In genomic region chr4:92236907-92237306, GRCh38 we compare ENCODE assay signal across 26 cellular contexts.
A peak's percentile ranks its signal among the peaks of the same experiment; 100 is the strongest.
DNase-seq lines count a peak whose midpoint lies in the region; ATAC-seq, FAIRE-seq and TF ChIP-seq lines count a peak whose summit lies in the region.
"Had no signal": no experiment of that assay in that cellular context is flagged by ENCODE, and none has a peak within 500 bp of the region (broad histone marks: within the 10 kb centered on the region; RNA-seq: fewer than 3 reads in every experiment).

No MANE protein-coding gene starts in this region.

- H3K9ac ChIP-seq in GM23248 = no peak overlapping the region

- ATAC-seq in pancreas = peak; percentile 77 to 92 (median 86)
- ATAC-seq in esophagus mucosa = no peak
- ATAC-seq: GM12878; right lobe of liver; stimulated activated effector memory CD8-positive, alpha-beta T cell treated with anti-CD3 and anti-CD28 coated beads, Interleukin-12 subunit alpha, Interleukin-12 subunit beta, amount 100 ng/mL, for 72 hours had no signal

- H2AFZ ChIP-seq in GM23248 = no peak overlapping the region

- no peak for FAIRE-seq in pancreas (lab: Jason Lieb, UNC)
- no peak for FAIRE-seq in urothelium cell line (lab: Jason Lieb, UNC)
- FAIRE-seq: endometrium, frontal cortex, GM12878, H54 had no signal

- no peak for TF ChIP-seq CTCF in pancreas (IDR thresholded peaks at IDR 0.05)
- no peak for TF ChIP-seq CTCF in thyroid gland (IDR thresholded peaks at IDR 0.05)

- H3K36me3 ChIP-seq in GM23248 (ENCODE audit: low read depth) (no peaks in the 10 kb centered on the region), pancreas (no peaks in the 10 kb centered on the region), thyroid gland (no peaks in the 10 kb centered on the region)
- H3K36me3 ChIP-seq: right lobe of liver, SJSA1, thoracic aorta had no signal

- H3K4me3 ChIP-seq in GM23248 (no peak overlapping the region), pancreas (no peak overlapping the region), thyroid gland (replicated peaks in 1 of 3) (no peak overlapping the region)
- H3K4me3 ChIP-seq: coronary artery, GM12878, right lobe of liver, SJSA1, thoracic aorta had no signal

- WGBS in GM23248 (ENCODE audit: low coverage in 1 of 2, low lambda C conversion rate in 2 of 2, missing lambda C conversion rate in 2 of 2), 2 experiments = 52% methylated on average over 1 of the region's 1 CpG
- WGBS in pancreas, 2 donors = 43 to 57% methylated on average over 1 of the region's 1 CpG
- WGBS in thyroid gland, 2 donors = 92 to 98% methylated on average over 1 of the region's 1 CpG

- H3K27ac ChIP-seq in GM23248 = no peak overlapping the region
- peak overlapping the region in 1 of 4 donors; percentile 74 for H3K27ac ChIP-seq in pancreas
- H3K27ac ChIP-seq in thyroid gland = no peak overlapping the region
- H3K27ac ChIP-seq: coronary artery, right lobe of liver, SJSA1, thoracic aorta had no signal

- intact Hi-C loops in pancreas (cut with DNase I) (no loop called here), thyroid gland (cut with DNase I) (no loop called here)

- H3K4me2 ChIP-seq in GM23248 (ENCODE audit: unreplicated experiment) = peak overlapping the region; percentile 9

- TF ChIP-seq POLR2A in thyroid gland (IDR thresholded peaks at IDR 0.05) = no peak

- H4K20me1 ChIP-seq in GM23248 (ENCODE audit: insufficient read depth) = no peaks in the 10 kb centered on the region

- H3K79me2 ChIP-seq in GM23248 (ENCODE audit: insufficient read depth) = no peaks in the 10 kb centered on the region

- in situ Hi-C loops in GM23248 (cut with MboI) = no loop called here

- peak; percentile 58 for DNase-seq in GM23248
- peak; percentile 10 for DNase-seq in RPMI7951 (ENCODE audit: low read depth)
- DNase-seq in dedifferentiated amniotic fluid mesenchymal stem cell (ENCODE audit: extremely low spot score) = peak; percentile 44
- no peak for DNase-seq in pancreas
- no peak for DNase-seq in urothelium cell line (ENCODE audit: low spot score)
- no peak for DNase-seq in SIG-M5 treated with dmso at 0.1 percent for 504 hours (lab: John Stamatoyannopoulos, UW; ENCODE audit: unreplicated experiment)
- DNase-seq in thyroid gland = no peak
- DNase-seq: activated B cell treated with CpG ODN at 0.5 μM for 24 hours; activated CD4-positive, alpha-beta memory T cell treated with anti-CD3 and anti-CD28 coated beads for 36 hours; activated T-cell treated with anti-CD3 and anti-CD28 coated beads for 4 hours; anterior cingulate cortex; CD4-positive, alpha-beta T cell; DMS153; NCI-H1436 treated with DMSO at 0.1 percent for 48 hours; NCI-H2171 treated with DMSO at 0.1 percent for 48 hours; NCI-H748 treated with DMSO at 0.1 percent for 48 hours; right lobe of liver had no signal

- no peaks in the 10 kb centered on the region for H3K9me2 ChIP-seq in GM23248 (ENCODE audit: insufficient read depth)

- H3K9me3 ChIP-seq in GM23248 (ENCODE audit: low read depth) (no peaks in the 10 kb centered on the region), pancreas (no peaks in the 10 kb centered on the region), thyroid gland (no peaks in the 10 kb centered on the region)
- H3K9me3 ChIP-seq: right lobe of liver, thoracic aorta had no signal

- peaks cover 13% of the 10 kb centered on the region for H3F3A ChIP-seq in GM23248 (ENCODE audit: insufficient read depth)

- H3K4me1 ChIP-seq in GM23248 (ENCODE audit: insufficient read depth) (peaks cover 27% of the 10 kb centered on the region), pancreas (peaks cover 4 to 27% (median 13%) of the 10 kb centered on the region in 3 donors), thyroid gland (no peaks in the 10 kb centered on the region)
- H3K4me1 ChIP-seq: right lobe of liver had no signal

- H3K27me3 ChIP-seq in GM23248 (replicated peaks; ENCODE audit: insufficient read depth) = no peaks in the 10 kb centered on the region
- H3K27me3 ChIP-seq in pancreas = no peaks in the 10 kb centered on the region
- H3K27me3 ChIP-seq in thyroid gland = no peaks in the 10 kb centered on the region
- H3K27me3 ChIP-seq: right lobe of liver, SJSA1 had no signal

Comparison
In these comparisons a context has a peak if more than half of its experiments do, and no peak if none do; other contexts are left out.
1. DNase-seq: peak in GM23248 (single experiment), RPMI7951 (single experiment) and dedifferentiated amniotic fluid mesenchymal stem cell (single experiment); none in pancreas (0 of 6), urothelium cell line (single experiment), SIG-M5 treated with dmso at 0.1 percent for 504 hours (single experiment) and thyroid gland (0 of 2).